ENCODE assay signal across 22 cellular contexts in genomic region chr6:125325586-125325985, GRCh38.
"Had no signal": no experiment of that assay in that cellular context is flagged by ENCODE, and none has a peak within 500 bp of the region (broad histone marks: within the 10 kb centered on the region; RNA-seq: fewer than 3 reads in every experiment).

No MANE protein-coding gene starts in this region.

- H3K36me3 Mint-ChIP-seq: T-cell had no signal

- H3K36me3 ChIP-seq: MG63 had no signal

- H3K4me1 Mint-ChIP-seq: T-cell had no signal

- H3K27ac Mint-ChIP-seq: T-cell had no signal

- H3K27me3 ChIP-seq: MG63 had no signal

- H3K4me3 ChIP-seq: MG63 had no signal

- H3K4me2 ChIP-seq: SK-N-SH had no signal

- DNase-seq: Karpas-422, KG1, MG63, NCI-H1092, NCI-H1105 treated with DMSO at 0.1 percent for 48 hours, NCI-H1417 treated with DMSO at 0.1 percent for 48 hours, NCI-H146, NCI-H1694 treated with DMSO at 0.1 percent for 48 hours, NCI-H1930, NCI-H2081, NCI-H2107, NCI-H2227 treated with DMSO at 0.1 percent for 48 hours, NCI-H446, NCI-H510A, NCI-H524 treated with DMSO at 0.1 percent for 48 hours, NCI-H69, NCI-H774, Right ventricle myocardium superior, RPMI8226, SK-N-SH, SW 1271, T-cell had no signal

- ATAC-seq: T-cell had no signal

- H3K4me3 Mint-ChIP-seq: T-cell had no signal

- H3K9me3 ChIP-seq: MG63, SK-N-SH had no signal

- H3K9me3 Mint-ChIP-seq: T-cell had no signal

- H3K9ac ChIP-seq: SK-N-SH had no signal
